ENCODE assay signal across 12 cellular contexts in genomic region chr22:39290724-39291161, GRCh38. TPM values are rescaled to one million over a fixed set of nuclear protein-coding genes. Genes with fewer than 3 reads are reported as not detected.
DNase-seq lines count a peak whose midpoint lies in the region; TF ChIP-seq lines count a peak whose summit lies in the region.
"Had no signal": no experiment of that assay in that cellular context is flagged by ENCODE, and none has a peak within 500 bp of the region (broad histone marks: within the 10 kb centered on the region; RNA-seq: fewer than 3 reads in every experiment).

No MANE protein-coding gene starts in this region.

- H3K27me3 Mint-ChIP-seq in endodermal cell (ENCODE audit: insufficient read depth), result peaks cover 3% of the 10 kb centered on the region
- H3K27me3 Mint-ChIP-seq in T-helper 2 cell treated with Interferon-gamma antibody and Interleukin-4, amounts not matched to agents 5 μg/mL and 100 μg/mL, for 36 hours (ENCODE audit: low read depth), result peaks cover 2% of the 10 kb centered on the region

- DNase-seq in DMS 273 (lab: John Stamatoyannopoulos, UW; ENCODE audit: unreplicated experiment), result peak; percentile 33
- DNase-seq in DMS 273 treated with DMSO at 0.1 percent for 48 hours (lab: John Stamatoyannopoulos, UW), result no peak
- peak; percentile 84 for DNase-seq in endodermal cell
- DNase-seq in lung microvascular endothelial cell (ENCODE audit: low read depth in 2 of 2), result peak; percentile 67 to 85
- DNase-seq in vagina (ENCODE audit: extremely low spot score in 2 of 2), result no peak
- DNase-seq in T-helper 2 cell treated with Interferon-gamma antibody and Interleukin-4, amounts not matched to agents 5 μg/mL and 100 μg/mL, for 36 hours (ENCODE audit: low spot score), result no peak
- no peak for DNase-seq in OCI-M2 (lab: John Stamatoyannopoulos, UW; ENCODE audit: unreplicated experiment)
- DNase-seq in effector memory CD4-positive, alpha-beta T cell, result no peak
- DNase-seq: activated T-cell treated with anti-CD3 and anti-CD28 coated beads, Interleukin-2, amount 50 U/mL, for 4 hours; effector CD8-positive, alpha-beta T cell; NCI-H2081 had no signal

- H3K36me3 ChIP-seq in endodermal cell (ENCODE audit: control insufficient read depth, insufficient read depth, low read length), result no peaks in the 10 kb centered on the region
- H3K36me3 ChIP-seq in vagina, result no peaks in the 10 kb centered on the region
- no peaks in the 10 kb centered on the region for H3K36me3 ChIP-seq in effector memory CD4-positive, alpha-beta T cell (ENCODE audit: control insufficient read depth, insufficient read depth, low read length)

- no peak overlapping the region for H3K4me3 Mint-ChIP-seq in endodermal cell
- no peak overlapping the region for H3K4me3 Mint-ChIP-seq in T-helper 2 cell treated with Interferon-gamma antibody and Interleukin-4, amounts not matched to agents 5 μg/mL and 100 μg/mL, for 36 hours
- H3K4me3 Mint-ChIP-seq: activated T-cell treated with anti-CD3 and anti-CD28 coated beads, Interleukin-2, amount 50 U/mL, for 4 hours had no signal

- peaks cover 17% of the 10 kb centered on the region for H3K4me1 Mint-ChIP-seq in endodermal cell
- no peaks in the 10 kb centered on the region for H3K4me1 Mint-ChIP-seq in T-helper 2 cell treated with Interferon-gamma antibody and Interleukin-4, amounts not matched to agents 5 μg/mL and 100 μg/mL, for 36 hours (ENCODE audit: low read depth)

- H3K27ac Mint-ChIP-seq in endodermal cell, result no peak overlapping the region
- no peak overlapping the region for H3K27ac Mint-ChIP-seq in T-helper 2 cell treated with Interferon-gamma antibody and Interleukin-4, amounts not matched to agents 5 μg/mL and 100 μg/mL, for 36 hours

- TF ChIP-seq CTCF in endodermal cell (conservative IDR thresholded peaks at IDR 0.05), result no peak
- no peak for TF ChIP-seq CTCF in vagina (IDR thresholded peaks at IDR 0.05)

- H3K27me3 ChIP-seq in endodermal cell (ENCODE audit: control insufficient read depth, insufficient read depth, low read length, poor library complexity, severe bottlenecking), result no peaks in the 10 kb centered on the region
- no peaks in the 10 kb centered on the region for H3K27me3 ChIP-seq in vagina
- H3K27me3 ChIP-seq in effector memory CD4-positive, alpha-beta T cell (replicated peaks; ENCODE audit: control insufficient read depth, insufficient read depth, low read length, poor library complexity, severe bottlenecking), result no peaks in the 10 kb centered on the region

- H3K27ac ChIP-seq in endodermal cell (ENCODE audit: low read depth, low read length) (no peak overlapping the region), vagina (peak overlapping the region; percentile 14)
- no peak overlapping the region for H3K27ac ChIP-seq in effector memory CD4-positive, alpha-beta T cell (ENCODE audit: insufficient read depth, low read length, poor library complexity, severe bottlenecking)
- H3K27ac ChIP-seq: 22Rv1 had no signal

- TF ChIP-seq POLR2A in vagina (IDR thresholded peaks at IDR 0.05), result no peak

- H3K9ac ChIP-seq in endodermal cell (ENCODE audit: extremely low read depth, low read length, poor library complexity, severe bottlenecking), result no peak overlapping the region

- H3K9me3 ChIP-seq in endodermal cell (ENCODE audit: control insufficient read depth, low read length) (no peaks in the 10 kb centered on the region), vagina (no peaks in the 10 kb centered on the region)
- no peaks in the 10 kb centered on the region for H3K9me3 ChIP-seq in effector memory CD4-positive, alpha-beta T cell (ENCODE audit: control insufficient read depth, low read length)

- H3K4me1 ChIP-seq in endodermal cell (ENCODE audit: control insufficient read depth, insufficient read depth, low read length), result no peaks in the 10 kb centered on the region
- H3K4me1 ChIP-seq in vagina, result peaks cover 33% of the 10 kb centered on the region
- H3K4me1 ChIP-seq in effector memory CD4-positive, alpha-beta T cell (ENCODE audit: control insufficient read depth, insufficient read depth, low read length, poor library complexity, severe bottlenecking), result no peaks in the 10 kb centered on the region

- WGBS in endodermal cell (ENCODE audit: insufficient coverage in 1 of 2, insufficient read length in 1 of 2), 2 experiments, result 72 to 80% methylated on average over 4 to 17 of the region's 17 CpGs

- H3K9me3 Mint-ChIP-seq in endodermal cell, result peaks cover 3% of the 10 kb centered on the region
- no peaks in the 10 kb centered on the region for H3K9me3 Mint-ChIP-seq in T-helper 2 cell treated with Interferon-gamma antibody and Interleukin-4, amounts not matched to agents 5 μg/mL and 100 μg/mL, for 36 hours
- H3K9me3 Mint-ChIP-seq: activated T-cell treated with anti-CD3 and anti-CD28 coated beads, Interleukin-2, amount 50 U/mL, for 4 hours had no signal

- no peaks in the 10 kb centered on the region for H3K36me3 Mint-ChIP-seq in endodermal cell (ENCODE audit: low read depth)
- H3K36me3 Mint-ChIP-seq in T-helper 2 cell treated with Interferon-gamma antibody and Interleukin-4, amounts not matched to agents 5 μg/mL and 100 μg/mL, for 36 hours (ENCODE audit: low read depth), result no peaks in the 10 kb centered on the region

- intact Hi-C loops in vagina (cut with DNase I), result no loop called here

- H3K4me3 ChIP-seq in endodermal cell (ENCODE audit: low read length) (no peak overlapping the region), vagina (no peak overlapping the region)
- H3K4me3 ChIP-seq in effector memory CD4-positive, alpha-beta T cell (ENCODE audit: insufficient read depth, low read depth, low read length, poor library complexity, severe bottlenecking), result no peak overlapping the region

RNA-seq across cellular contexts. Expression of gene RPL3, which starts 28.7 kb away (rescaled TPM):
- 1,000 to 10,000 TPM; 2,218 to 2,701 TPM for total RNA-seq in endodermal cell
- 2,540 TPM for polyA plus RNA-seq in endodermal cell (2013, experiment 1 of 2)
- 2,353 TPM for polyA plus RNA-seq in endodermal cell (2013, experiment 2 of 2)
- total RNA-seq in lung microvascular endothelial cell, result 2,451 and 3,005 TPM in 2 replicates
- total RNA-seq in vagina, result 2,613 TPM

RNA-seq across cellular contexts. Expression of gene PDGFB, which starts 46.0 kb away (rescaled TPM):
- 10 to 100 TPM in 1 of 2 donors, 1 to 10 TPM in 1; 5.9 to 10.4 TPM for total RNA-seq in endodermal cell
- polyA plus RNA-seq in endodermal cell (2013, experiment 1 of 2), result 3.5 TPM
- polyA plus RNA-seq in endodermal cell (2013, experiment 2 of 2), result 3.3 TPM
- 29.6 and 54.8 TPM in 2 replicates for total RNA-seq in lung microvascular endothelial cell
- 4.7 TPM for total RNA-seq in vagina

RNA-seq across cellular contexts. Expression of gene SYNGR1, which starts 59.0 kb away (rescaled TPM):
- total RNA-seq in endodermal cell (10 to 100 TPM; 19.0 to 36.3 TPM), lung microvascular endothelial cell (under 0.01 and 0.44 TPM in 2 replicates), vagina (42.2 TPM)
- polyA plus RNA-seq in endodermal cell (2013, experiment 1 of 2), result 32.9 TPM
- polyA plus RNA-seq in endodermal cell (2013, experiment 2 of 2), result 28.3 TPM

Comparison
In these comparisons a context has a peak if more than half of its experiments do, and no peak if none do; other contexts are left out.
1. DNase-seq: peak in DMS 273 (single experiment), endodermal cell (single experiment) and lung microvascular endothelial cell (2 of 2); none in DMS 273 treated with DMSO at 0.1 percent for 48 hours (single experiment), vagina (0 of 2), T-helper 2 cell treated with Interferon-gamma antibody and Interleukin-4, amounts not matched to agents 5 μg/mL and 100 μg/mL, for 36 hours (single experiment), OCI-M2 (single experiment) and effector memory CD4-positive, alpha-beta T cell (0 of 3).
2. RNA of gene SYNGR1, which starts 59.0 kb away (total RNA-seq): 42.2 TPM in vagina (single experiment) and 19.0 to 36.3 TPM in endodermal cell; under 0.01 to 0.44 TPM in lung microvascular endothelial cell; every median in the first group is over 10 times any median in the second.